7 cellular contexts compared by ENCODE assay signal in the genomic region with DNA sequence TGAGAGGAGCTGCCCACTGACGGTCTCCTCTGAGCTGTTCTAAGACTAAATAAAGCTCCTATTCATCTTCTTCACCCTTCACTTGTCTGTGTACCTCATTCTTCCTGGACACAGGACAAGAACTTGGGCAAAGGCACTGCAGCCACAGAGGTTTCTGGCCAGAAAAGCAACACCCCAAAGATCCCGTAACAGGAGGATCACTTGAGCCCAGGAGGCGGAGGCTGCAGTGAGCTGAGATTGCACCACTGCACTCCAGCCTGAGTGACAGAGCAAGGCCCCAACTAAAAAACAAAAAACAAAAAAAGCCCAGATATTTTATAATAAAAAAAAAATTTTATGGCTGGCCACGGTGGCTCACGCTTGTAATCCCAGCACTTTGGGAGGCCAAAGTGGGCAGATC. TPM values are rescaled to one million over a fixed set of nuclear protein-coding genes. Genes with fewer than 3 reads are reported as not detected.
DNase-seq lines count a peak whose midpoint lies in the region; ATAC-seq and TF ChIP-seq lines count a peak whose summit lies in the region.
"Not testable (repeated sequence)": the region's sequence is repeated elsewhere in the genome, so short reads cannot be mapped to it uniquely, and the experiment has no call there.

No MANE protein-coding gene starts in this region.

- H3K9me3 Mint-ChIP-seq in T-helper 1 cell treated with Interleukin-12 subunit alpha and Interleukin-12 subunit beta and Interleukin-4 antibody, amounts not matched to agents 30 μg/mL and 1 μg/mL, for 36 hours; activated T-cell treated with anti-CD3 and anti-CD28 coated beads, Interleukin-2, amount 50 U/mL, for 24 hours; nephron; stimulated activated naive B cell treated with anti-CD40 and anti-IgM and Interleukin-4, amounts not matched to agents 10 μg/mL and 1 μg/mL and 100 μg/mL, for 72 hours: not testable (repeated sequence)

- peaks cover 0 to 23% of the 10 kb centered on the region in 2 donors for H3K4me1 ChIP-seq in left lung

- H3K9me3 ChIP-seq in left lung, result not testable (repeated sequence)

- peaks cover 48% of the 10 kb centered on the region for H3K4me1 Mint-ChIP-seq in T-helper 1 cell treated with Interleukin-12 subunit alpha and Interleukin-12 subunit beta and Interleukin-4 antibody, amounts not matched to agents 30 μg/mL and 1 μg/mL, for 36 hours (ENCODE audit: low read depth)
- peaks cover 34% of the 10 kb centered on the region for H3K4me1 Mint-ChIP-seq in activated T-cell treated with anti-CD3 and anti-CD28 coated beads, Interleukin-2, amount 50 U/mL, for 24 hours (ENCODE audit: low read depth)
- peaks cover 12% of the 10 kb centered on the region for H3K4me1 Mint-ChIP-seq in nephron
- peaks cover 35 to 51% of the 10 kb centered on the region in 2 donors for H3K4me1 Mint-ChIP-seq in stimulated activated naive B cell treated with anti-CD40 and anti-IgM and Interleukin-4, amounts not matched to agents 10 μg/mL and 1 μg/mL and 100 μg/mL, for 72 hours

- not testable (repeated sequence) for H3K36me3 Mint-ChIP-seq in T-helper 1 cell treated with Interleukin-12 subunit alpha and Interleukin-12 subunit beta and Interleukin-4 antibody, amounts not matched to agents 30 μg/mL and 1 μg/mL, for 36 hours (ENCODE audit: low read depth); activated T-cell treated with anti-CD3 and anti-CD28 coated beads, Interleukin-2, amount 50 U/mL, for 24 hours (ENCODE audit: low read depth); nephron (ENCODE audit: low read depth); stimulated activated naive B cell treated with anti-CD40 and anti-IgM and Interleukin-4, amounts not matched to agents 10 μg/mL and 1 μg/mL and 100 μg/mL, for 72 hours

- ATAC-seq in left lung, result peak; percentile 47
- ATAC-seq in stimulated activated naive B cell treated with anti-CD40 and anti-IgM and Interleukin-4, amounts not matched to agents 10 μg/mL and 1 μg/mL and 100 μg/mL, for 72 hours (replicated peaks), result not testable (repeated sequence)

- H3K4me3 ChIP-seq in HL-60 (replicated peaks; ENCODE audit: insufficient read depth, low read length); left lung: not testable (repeated sequence)

- H3K27me3 Mint-ChIP-seq in T-helper 1 cell treated with Interleukin-12 subunit alpha and Interleukin-12 subunit beta and Interleukin-4 antibody, amounts not matched to agents 30 μg/mL and 1 μg/mL, for 36 hours (ENCODE audit: low read depth); activated T-cell treated with anti-CD3 and anti-CD28 coated beads, Interleukin-2, amount 50 U/mL, for 24 hours; nephron (ENCODE audit: low read depth); stimulated activated naive B cell treated with anti-CD40 and anti-IgM and Interleukin-4, amounts not matched to agents 10 μg/mL and 1 μg/mL and 100 μg/mL, for 72 hours: not testable (repeated sequence)

- peak overlapping the region; percentile 70 for H3K27ac Mint-ChIP-seq in T-helper 1 cell treated with Interleukin-12 subunit alpha and Interleukin-12 subunit beta and Interleukin-4 antibody, amounts not matched to agents 30 μg/mL and 1 μg/mL, for 36 hours
- peak overlapping the region; percentile 59 for H3K27ac Mint-ChIP-seq in activated T-cell treated with anti-CD3 and anti-CD28 coated beads, Interleukin-2, amount 50 U/mL, for 24 hours
- peak overlapping the region in 2 of 3 experiments; percentile 13 to 29 for H3K27ac Mint-ChIP-seq in nephron
- peak overlapping the region; percentile 75 for H3K27ac Mint-ChIP-seq in stimulated activated naive B cell treated with anti-CD40 and anti-IgM and Interleukin-4, amounts not matched to agents 10 μg/mL and 1 μg/mL and 100 μg/mL, for 72 hours

- H3K27me3 ChIP-seq in HL-60 (ENCODE audit: insufficient read depth, poor library complexity, severe bottlenecking); left lung: not testable (repeated sequence)

- not testable (repeated sequence) for TF ChIP-seq CTCF in HL-60 (IDR thresholded peaks at IDR 0.05; ENCODE audit: insufficient read depth, low read length); left lung (IDR thresholded peaks at IDR 0.05); nephron (IDR thresholded peaks at IDR 0.05; ENCODE audit: unreplicated experiment in 3 of 3)

- H3K27ac ChIP-seq in HL-60 (replicated peaks) (peak overlapping the region; percentile 66), left lung (peak overlapping the region in 1 of 2 donors; percentile 45)

- not testable (repeated sequence) for DNase-seq in HL-60 (ENCODE audit: low read depth in 1 of 2, low spot score in 1 of 2); activated T-cell treated with anti-CD3 and anti-CD28 coated beads, Interleukin-2, amount 50 U/mL, for 24 hours; left lung; stimulated activated naive B cell treated with anti-CD40 and anti-IgM and Interleukin-4, amounts not matched to agents 10 μg/mL and 1 μg/mL and 100 μg/mL, for 72 hours
- peak; percentile 11 for DNase-seq in amniotic epithelial cell (ENCODE audit: low read depth)

- H3K36me3 ChIP-seq in left lung, result not testable (repeated sequence)

- not testable (repeated sequence) for H3K4me3 Mint-ChIP-seq in T-helper 1 cell treated with Interleukin-12 subunit alpha and Interleukin-12 subunit beta and Interleukin-4 antibody, amounts not matched to agents 30 μg/mL and 1 μg/mL, for 36 hours; activated T-cell treated with anti-CD3 and anti-CD28 coated beads, Interleukin-2, amount 50 U/mL, for 24 hours; nephron
- peak overlapping the region in 1 of 2 donors; percentile 57 for H3K4me3 Mint-ChIP-seq in stimulated activated naive B cell treated with anti-CD40 and anti-IgM and Interleukin-4, amounts not matched to agents 10 μg/mL and 1 μg/mL and 100 μg/mL, for 72 hours

- intact Hi-C loops in left lung (cut with DNase I), result not testable (repeated sequence)

RNA-seq across cellular contexts. Expression of a gene that starts 28.3 kb away (rescaled TPM):
- total RNA-seq in left lung, result 100 to 1,000 TPM; 152 to 163 TPM

RNA-seq across cellular contexts. Expression of a gene that starts 34.0 kb away (rescaled TPM):
- 100 to 1,000 TPM in 1 of 2 donors, 10 to 100 TPM in 1; 79.9 to 172 TPM for total RNA-seq in left lung

RNA-seq across cellular contexts. Expression of a gene that starts 38.4 kb away (rescaled TPM):
- 10 to 100 TPM; 52.6 to 53.4 TPM for total RNA-seq in left lung

Comparison
In these comparisons a context has a peak if more than half of its experiments do, and no peak if none do; other contexts are left out.
1. H3K27ac Mint-ChIP-seq: peak in every context shown above with its lines; median percentile 75 in stimulated activated naive B cell treated with anti-CD40 and anti-IgM and Interleukin-4, amounts not matched to agents 10 μg/mL and 1 μg/mL and 100 μg/mL, for 72 hours; 70 in T-helper 1 cell treated with Interleukin-12 subunit alpha and Interleukin-12 subunit beta and Interleukin-4 antibody, amounts not matched to agents 30 μg/mL and 1 μg/mL, for 36 hours; 59 in activated T-cell treated with anti-CD3 and anti-CD28 coated beads, Interleukin-2, amount 50 U/mL, for 24 hours; 21 in nephron.